11 cellular contexts compared by ENCODE assay signal in genomic region chr2:103788875-103789715, GRCh38.
DNase-seq lines count a peak whose midpoint lies in the region; ATAC-seq and TF ChIP-seq lines count a peak whose summit lies in the region.
"Had no signal": no experiment of that assay in that cellular context is flagged by ENCODE, and none has a peak within 500 bp of the region (broad histone marks: within the 10 kb centered on the region; RNA-seq: fewer than 3 reads in every experiment).

No MANE protein-coding gene starts in this region.

- H3K27ac Mint-ChIP-seq in activated naive CD4-positive, alpha-beta T cell treated with anti-CD3 and anti-CD28 coated beads, Interleukin-2, amount 50 U/mL, for 72 hours = no peak overlapping the region
- H3K27ac Mint-ChIP-seq: IgD-negative memory B cell had no signal

- no peak for TF ChIP-seq CTCF in dorsolateral prefrontal cortex (IDR thresholded peaks at IDR 0.05 in 54 of 56, conservative IDR thresholded peaks at IDR 0.05 in 2 of 56; ENCODE audit: low read depth in 1 of 56, partially characterized antibody in 56 of 56)
- TF ChIP-seq CTCF in neural cell (IDR thresholded peaks at IDR 0.05; ENCODE audit: poor library complexity, severe bottlenecking) = no peak

- no peaks in the 10 kb centered on the region for H3K36me3 ChIP-seq in neural cell (ENCODE audit: insufficient read depth, low read length)

- H3K36me3 Mint-ChIP-seq in activated naive CD4-positive, alpha-beta T cell treated with anti-CD3 and anti-CD28 coated beads, Interleukin-2, amount 50 U/mL, for 72 hours = no peaks in the 10 kb centered on the region
- H3K36me3 Mint-ChIP-seq: IgD-negative memory B cell had no signal

- intact Hi-C loops in dorsolateral prefrontal cortex (cut with DNase I) = no loop called here

- H3K79me2 ChIP-seq in neural cell (replicated peaks; ENCODE audit: insufficient read depth, low read length) = no peaks in the 10 kb centered on the region

- no peaks in the 10 kb centered on the region for H3K9me2 ChIP-seq in neural cell (ENCODE audit: insufficient read depth, low read length)

- H3K27me3 ChIP-seq in dorsolateral prefrontal cortex (peaks cover 0 to 3% (median 0%) of the 10 kb centered on the region in 45 donors), neural cell (ENCODE audit: insufficient read depth, low read depth, low read length) (no peaks in the 10 kb centered on the region)

- peaks cover 4% of the 10 kb centered on the region for H3F3A ChIP-seq in neural cell (ENCODE audit: insufficient read depth, low read length, poor library complexity, severe bottlenecking)

- H4K20me1 ChIP-seq in neural cell (ENCODE audit: insufficient read depth) = no peaks in the 10 kb centered on the region

- no peak overlapping the region for H3K4me3 ChIP-seq in dorsolateral prefrontal cortex
- H3K4me3 ChIP-seq in neural cell (ENCODE audit: low read length) = peak overlapping the region; percentile 18

- H3K27ac ChIP-seq in dorsolateral prefrontal cortex (no peak overlapping the region), neural cell (ENCODE audit: low read length) (no peak overlapping the region)

- H3K4me2 ChIP-seq in neural cell (ENCODE audit: low read length) = no peak overlapping the region

- no peak for TF ChIP-seq EP300 in neural cell (conservative IDR thresholded peaks at IDR 0.05; ENCODE audit: poor library complexity, severe bottlenecking)

- H3K9me3 ChIP-seq in neural cell (ENCODE audit: low read length) = no peaks in the 10 kb centered on the region

- ATAC-seq in activated naive CD4-positive, alpha-beta T cell treated with anti-CD3 and anti-CD28 coated beads, Interleukin-2, amount 50 U/mL, for 72 hours = no peak
- no peak for ATAC-seq in HG03025 (IDR thresholded peaks at IDR 0.05; ENCODE audit: low FRiP score, unreplicated experiment)

- H3K9me3 Mint-ChIP-seq in activated naive CD4-positive, alpha-beta T cell treated with anti-CD3 and anti-CD28 coated beads, Interleukin-2, amount 50 U/mL, for 72 hours = peaks cover 5 to 8% of the 10 kb centered on the region in 2 donors

- DNase-seq in DMS53 (lab: John Stamatoyannopoulos, UW) (peak; percentile 67), NCI-H226 (peak; percentile 84), dorsolateral prefrontal cortex (peak in 9 of 10 donors; percentile 11 to 63 (median 47)), SIG-M5 treated with dmso at 0.1 percent for 504 hours (lab: John Stamatoyannopoulos, UW; ENCODE audit: unreplicated experiment) (no peak), GM19238 (ENCODE audit: insufficient read length, low spot score) (no peak)
- no peak for DNase-seq in activated naive CD4-positive, alpha-beta T cell treated with anti-CD3 and anti-CD28 coated beads, Interleukin-2, amount 50 U/mL, for 72 hours (ENCODE audit: low spot score in 2 of 2)
- DNase-seq: DND-41; stimulated activated naive CD4-positive, alpha-beta T cell had no signal

- H2AFZ ChIP-seq in neural cell (ENCODE audit: low read depth, low read length) = no peak overlapping the region

- H3K9ac ChIP-seq in neural cell (ENCODE audit: low read length) = no peak overlapping the region

- no peak for TF ChIP-seq RAD21 in neural cell (conservative IDR thresholded peaks at IDR 0.05)

TF ChIP-seq in neural cell, 6 proteins besides CTCF, POLR2A, EP300 and RAD21:
- no peak for TF ChIP-seq SMC3 (conservative IDR thresholded peaks at IDR 0.05; ENCODE audit: poor library complexity)
- no peak for TF ChIP-seq POLR2AphosphoS5 (IDR thresholded peaks at IDR 0.05)
- TF ChIP-seq MXI1 (conservative IDR thresholded peaks at IDR 0.05; ENCODE audit: poor library complexity, severe bottlenecking) = no peak
- TF ChIP-seq, protein P1, sequence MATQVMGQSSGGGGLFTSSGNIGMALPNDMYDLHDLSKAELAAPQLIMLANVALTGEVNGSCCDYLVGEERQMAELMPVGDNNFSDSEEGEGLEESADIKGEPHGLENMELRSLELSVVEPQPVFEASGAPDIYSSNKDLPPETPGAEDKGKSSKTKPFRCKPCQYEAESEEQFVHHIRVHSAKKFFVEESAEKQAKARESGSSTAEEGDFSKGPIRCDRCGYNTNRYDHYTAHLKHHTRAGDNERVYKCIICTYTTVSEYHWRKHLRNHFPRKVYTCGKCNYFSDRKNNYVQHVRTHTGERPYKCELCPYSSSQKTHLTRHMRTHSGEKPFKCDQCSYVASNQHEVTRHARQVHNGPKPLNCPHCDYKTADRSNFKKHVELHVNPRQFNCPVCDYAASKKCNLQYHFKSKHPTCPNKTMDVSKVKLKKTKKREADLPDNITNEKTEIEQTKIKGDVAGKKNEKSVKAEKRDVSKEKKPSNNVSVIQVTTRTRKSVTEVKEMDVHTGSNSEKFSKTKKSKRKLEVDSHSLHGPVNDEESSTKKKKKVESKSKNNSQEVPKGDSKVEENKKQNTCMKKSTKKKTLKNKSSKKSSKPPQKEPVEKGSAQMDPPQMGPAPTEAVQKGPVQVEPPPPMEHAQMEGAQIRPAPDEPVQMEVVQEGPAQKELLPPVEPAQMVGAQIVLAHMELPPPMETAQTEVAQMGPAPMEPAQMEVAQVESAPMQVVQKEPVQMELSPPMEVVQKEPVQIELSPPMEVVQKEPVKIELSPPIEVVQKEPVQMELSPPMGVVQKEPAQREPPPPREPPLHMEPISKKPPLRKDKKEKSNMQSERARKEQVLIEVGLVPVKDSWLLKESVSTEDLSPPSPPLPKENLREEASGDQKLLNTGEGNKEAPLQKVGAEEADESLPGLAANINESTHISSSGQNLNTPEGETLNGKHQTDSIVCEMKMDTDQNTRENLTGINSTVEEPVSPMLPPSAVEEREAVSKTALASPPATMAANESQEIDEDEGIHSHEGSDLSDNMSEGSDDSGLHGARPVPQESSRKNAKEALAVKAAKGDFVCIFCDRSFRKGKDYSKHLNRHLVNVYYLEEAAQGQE (IDR thresholded peaks at IDR 0.05; ENCODE audit: borderline replicate concordance) = no peak
- TF ChIP-seq TAF1 (IDR thresholded peaks at IDR 0.05; ENCODE audit: low read depth) = no peak
- no peak for TF ChIP-seq EZH2 (IDR thresholded peaks at IDR 0.05; ENCODE audit: borderline replicate concordance, insufficient read depth, low read length, poor library complexity, severe bottlenecking)

Comparison
In these comparisons a context has a peak if more than half of its experiments do, and no peak if none do; other contexts are left out.
1. DNase-seq: peak in DMS53 (single experiment), NCI-H226 (single experiment) and dorsolateral prefrontal cortex (9 of 10); none in SIG-M5 treated with dmso at 0.1 percent for 504 hours (single experiment), activated naive CD4-positive, alpha-beta T cell treated with anti-CD3 and anti-CD28 coated beads, Interleukin-2, amount 50 U/mL, for 72 hours (0 of 2) and GM19238 (single experiment).